ENCODE assay signal across 1 cellular context in the genomic region with DNA sequence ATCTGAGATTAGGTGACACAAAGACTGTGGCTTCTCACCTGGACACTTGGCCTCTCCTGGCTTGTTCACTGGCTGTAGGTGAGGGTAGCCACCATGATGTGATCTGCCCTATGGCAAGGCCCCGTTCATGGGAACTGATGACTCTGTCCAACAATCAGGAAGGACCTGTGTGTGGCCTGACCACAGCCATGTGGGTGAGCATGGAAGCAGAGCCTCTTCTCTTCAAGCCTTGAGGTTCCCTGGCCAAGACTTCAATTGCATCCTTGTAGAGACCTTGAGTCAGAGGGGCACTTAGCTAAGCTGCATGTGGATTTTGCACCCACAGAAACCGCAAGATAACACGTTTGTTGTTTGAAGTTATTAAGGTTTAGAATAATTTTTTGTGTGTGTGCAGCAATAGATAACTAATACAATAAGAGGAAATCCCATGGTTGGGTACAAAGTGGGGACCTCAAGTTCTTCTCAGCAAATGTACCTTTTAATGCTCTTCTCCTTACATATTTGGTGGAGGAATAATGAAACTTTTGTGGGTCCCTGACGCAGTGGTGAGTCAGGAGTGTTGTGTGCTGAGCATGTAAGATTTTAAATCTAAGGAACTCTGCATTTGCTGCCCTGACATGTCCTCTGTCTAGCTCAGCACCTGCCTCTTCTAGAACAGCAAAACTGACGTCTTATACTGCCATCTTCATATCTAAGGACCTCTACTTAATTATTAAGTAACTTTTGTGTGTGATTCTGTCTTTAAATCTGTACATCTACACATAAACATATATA.
TF ChIP-seq lines count a peak whose summit lies in the region.

No MANE protein-coding gene starts in this region.

TF ChIP-seq in GM12878, 131 proteins besides CTCF, POLR2A, EP300 and RAD21:
- TF ChIP-seq FOXM1 (IDR thresholded peaks at IDR 0.05; ENCODE audit: low read depth, low read length) (no peak), IKZF2 (IDR thresholded peaks at IDR 0.05) (no peak), MXI1 (IDR thresholded peaks at IDR 0.05; ENCODE audit: low read depth, low read length) (no peak), TCF3 (IDR thresholded peaks at IDR 0.05; ENCODE audit: borderline replicate concordance, insufficient read depth, low read depth, low read length) (no peak), NR2C1 (IDR thresholded peaks at IDR 0.05) (no peak), ZBTB33 (IDR thresholded peaks at IDR 0.05) (no peak), REST (IDR thresholded peaks at IDR 0.05; ENCODE audit: low read depth, low read length) (no peak), CREB1 (IDR thresholded peaks at IDR 0.05; ENCODE audit: low read depth) (no peak), NFYA (IDR thresholded peaks at IDR 0.05; ENCODE audit: borderline replicate concordance, low read depth, low read length) (no peak), CEBPB (IDR thresholded peaks at IDR 0.05; ENCODE audit: borderline replicate concordance in 1 of 2, low read depth in 2 of 2, low read length in 2 of 2) (no peak), NBN (IDR thresholded peaks at IDR 0.05) (no peak), BACH1 (IDR thresholded peaks at IDR 0.05; ENCODE audit: borderline replicate concordance) (no peak), RCOR1 (conservative IDR thresholded peaks at IDR 0.05; ENCODE audit: low read depth, low read length) (no peak), BMI1 (IDR thresholded peaks at IDR 0.05; ENCODE audit: borderline replicate concordance) (no peak), FOS (IDR thresholded peaks at IDR 0.05; ENCODE audit: borderline replicate concordance, extremely low read depth, insufficient read length) (no peak), RUNX3 (IDR thresholded peaks at IDR 0.05; ENCODE audit: low read length) (no peak)
- TF ChIP-seq, protein P1, sequence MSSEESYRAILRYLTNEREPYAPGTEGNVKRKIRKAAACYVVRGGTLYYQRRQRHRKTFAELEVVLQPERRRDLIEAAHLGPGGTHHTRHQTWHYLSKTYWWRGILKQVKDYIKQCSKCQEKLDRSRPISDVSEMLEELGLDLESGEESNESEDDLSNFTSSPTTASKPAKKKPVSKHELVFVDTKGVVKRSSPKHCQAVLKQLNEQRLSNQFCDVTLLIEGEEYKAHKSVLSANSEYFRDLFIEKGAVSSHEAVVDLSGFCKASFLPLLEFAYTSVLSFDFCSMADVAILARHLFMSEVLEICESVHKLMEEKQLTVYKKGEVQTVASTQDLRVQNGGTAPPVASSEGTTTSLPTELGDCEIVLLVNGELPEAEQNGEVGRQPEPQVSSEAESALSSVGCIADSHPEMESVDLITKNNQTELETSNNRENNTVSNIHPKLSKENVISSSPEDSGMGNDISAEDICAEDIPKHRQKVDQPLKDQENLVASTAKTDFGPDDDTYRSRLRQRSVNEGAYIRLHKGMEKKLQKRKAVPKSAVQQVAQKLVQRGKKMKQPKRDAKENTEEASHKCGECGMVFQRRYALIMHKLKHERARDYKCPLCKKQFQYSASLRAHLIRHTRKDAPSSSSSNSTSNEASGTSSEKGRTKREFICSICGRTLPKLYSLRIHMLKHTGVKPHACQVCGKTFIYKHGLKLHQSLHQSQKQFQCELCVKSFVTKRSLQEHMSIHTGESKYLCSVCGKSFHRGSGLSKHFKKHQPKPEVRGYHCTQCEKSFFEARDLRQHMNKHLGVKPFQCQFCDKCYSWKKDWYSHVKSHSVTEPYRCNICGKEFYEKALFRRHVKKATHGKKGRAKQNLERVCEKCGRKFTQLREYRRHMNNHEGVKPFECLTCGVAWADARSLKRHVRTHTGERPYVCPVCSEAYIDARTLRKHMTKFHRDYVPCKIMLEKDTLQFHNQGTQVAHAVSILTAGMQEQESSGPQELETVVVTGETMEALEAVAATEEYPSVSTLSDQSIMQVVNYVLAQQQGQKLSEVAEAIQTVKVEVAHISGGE (CRISPR knock-in tag; IDR thresholded peaks at IDR 0.05), result no peak
- TF ChIP-seq, protein P2, sequence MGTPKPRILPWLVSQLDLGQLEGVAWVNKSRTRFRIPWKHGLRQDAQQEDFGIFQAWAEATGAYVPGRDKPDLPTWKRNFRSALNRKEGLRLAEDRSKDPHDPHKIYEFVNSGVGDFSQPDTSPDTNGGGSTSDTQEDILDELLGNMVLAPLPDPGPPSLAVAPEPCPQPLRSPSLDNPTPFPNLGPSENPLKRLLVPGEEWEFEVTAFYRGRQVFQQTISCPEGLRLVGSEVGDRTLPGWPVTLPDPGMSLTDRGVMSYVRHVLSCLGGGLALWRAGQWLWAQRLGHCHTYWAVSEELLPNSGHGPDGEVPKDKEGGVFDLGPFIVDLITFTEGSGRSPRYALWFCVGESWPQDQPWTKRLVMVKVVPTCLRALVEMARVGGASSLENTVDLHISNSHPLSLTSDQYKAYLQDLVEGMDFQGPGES (IDR thresholded peaks at IDR 0.05), result no peak
- TF ChIP-seq, protein P3, sequence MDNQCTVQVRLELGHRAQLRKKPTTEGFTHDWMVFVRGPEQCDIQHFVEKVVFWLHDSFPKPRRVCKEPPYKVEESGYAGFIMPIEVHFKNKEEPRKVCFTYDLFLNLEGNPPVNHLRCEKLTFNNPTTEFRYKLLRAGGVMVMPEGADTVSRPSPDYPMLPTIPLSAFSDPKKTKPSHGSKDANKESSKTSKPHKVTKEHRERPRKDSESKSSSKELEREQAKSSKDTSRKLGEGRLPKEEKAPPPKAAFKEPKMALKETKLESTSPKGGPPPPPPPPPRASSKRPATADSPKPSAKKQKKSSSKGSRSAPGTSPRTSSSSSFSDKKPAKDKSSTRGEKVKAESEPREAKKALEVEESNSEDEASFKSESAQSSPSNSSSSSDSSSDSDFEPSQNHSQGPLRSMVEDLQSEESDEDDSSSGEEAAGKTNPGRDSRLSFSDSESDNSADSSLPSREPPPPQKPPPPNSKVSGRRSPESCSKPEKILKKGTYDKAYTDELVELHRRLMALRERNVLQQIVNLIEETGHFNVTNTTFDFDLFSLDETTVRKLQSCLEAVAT (IDR thresholded peaks at IDR 0.05), result no peak
